In the genomic region with DNA sequence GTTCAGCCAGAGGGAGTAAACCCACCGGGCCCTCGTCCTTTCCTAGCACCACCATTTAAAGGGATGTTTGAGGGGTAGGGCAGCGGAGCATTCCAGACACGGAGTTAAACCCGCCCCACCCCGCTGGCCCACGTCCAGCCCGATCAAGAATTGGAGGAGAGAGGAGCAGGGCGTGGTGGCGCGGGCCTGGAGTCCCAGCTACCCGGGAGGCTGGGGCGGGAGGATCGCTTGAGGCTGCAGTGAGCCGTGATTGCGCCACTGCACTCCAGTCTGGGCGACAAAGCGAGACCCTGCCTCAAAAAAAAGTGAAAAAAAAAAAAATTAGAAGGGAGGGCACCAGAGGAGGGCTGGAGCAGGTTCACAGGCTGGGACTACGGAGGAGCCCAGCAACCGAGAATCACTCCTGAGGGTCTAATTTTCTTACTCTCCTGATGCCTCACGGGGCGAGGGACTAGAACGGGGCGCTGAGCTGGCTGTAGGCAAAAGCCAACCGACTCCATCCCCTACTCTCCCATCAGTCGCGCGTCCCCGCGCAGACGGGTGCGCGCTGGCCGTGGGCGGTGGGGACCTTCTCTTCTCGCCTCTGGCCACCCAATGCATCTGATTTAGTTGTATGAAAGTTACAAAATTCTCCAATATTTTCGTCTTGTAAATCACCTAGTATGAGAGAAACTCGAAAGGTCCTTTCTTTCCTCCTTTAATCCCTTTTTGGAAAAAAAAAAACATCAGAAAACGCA, we compare ENCODE assay signal across 8 cellular contexts. TPM values are rescaled to one million over a fixed set of nuclear protein-coding genes. Genes with fewer than 3 reads are reported as not detected.
DNase-seq lines count a peak whose midpoint lies in the region; ATAC-seq and TF ChIP-seq lines count a peak whose summit lies in the region.

No MANE protein-coding gene starts in this region.

- peak overlapping the region; percentile 70 for H3K4me2 ChIP-seq in SK-N-SH

- H3K4me1 ChIP-seq in SK-N-SH (ENCODE audit: control insufficient read depth in 1 of 2, insufficient read depth in 2 of 2, low read depth in 1 of 2, low read length in 1 of 2) = peaks cover 0 to 2% of the 10 kb centered on the region in 2 experiments; a peak in 1 of 4 replicates
- H3K4me1 ChIP-seq in ascending aorta = peaks cover 18 to 45% of the 10 kb centered on the region in 2 donors
- H3K4me1 ChIP-seq in iPS-15b (ENCODE audit: control insufficient read depth, insufficient read depth, low read length) = peaks cover 4% of the 10 kb centered on the region

- CTCF ChIA-PET in SK-N-SH (lab: Yijun Ruan, JAX) = interaction anchor here (0.7 to 0.8 kb wide), 2 partner anchors 92 to 140 kb away, joined by 3 to 4 read pairs; partner anchors contain the start of genes DDAH2 and LY6G5C

- ATAC-seq in GM18498 (IDR thresholded peaks at IDR 0.05; ENCODE audit: unreplicated experiment) (peak; percentile 43), HG02970 (IDR thresholded peaks at IDR 0.05; ENCODE audit: low FRiP score, unreplicated experiment) (no peak)

- POLR2A ChIA-PET in SK-N-SH (lab: Yijun Ruan, JAX) = no interaction called here

- no peaks in the 10 kb centered on the region for H3K36me3 ChIP-seq in SK-N-SH (replicated peaks in 1 of 2; ENCODE audit: control insufficient read depth in 1 of 2, insufficient read depth in 2 of 2, low read length in 1 of 2)
- H3K36me3 ChIP-seq in ascending aorta = no peaks in the 10 kb centered on the region
- no peaks in the 10 kb centered on the region for H3K36me3 ChIP-seq in iPS-15b (ENCODE audit: control insufficient read depth, insufficient read depth, low read length)

- TF ChIP-seq CTCF in HL-60 (IDR thresholded peaks at IDR 0.05; ENCODE audit: insufficient read depth, low read length) (no peak), SK-N-SH (IDR thresholded peaks at IDR 0.05) (no peak), ascending aorta (IDR thresholded peaks at IDR 0.05) (no peak), retinal pigment epithelial cell (conservative IDR thresholded peaks at IDR 0.05; ENCODE audit: low read depth, low read length) (no peak)

- H3K9ac ChIP-seq in SK-N-SH (peak overlapping the region; percentile 45), iPS-15b (ENCODE audit: low read depth, low read length) (peak overlapping the region; percentile 56)

- no peak for TF ChIP-seq EP300 in SK-N-SH (IDR thresholded peaks at IDR 0.05; ENCODE audit: borderline replicate concordance in 1 of 2, low read depth in 1 of 2, low read length in 1 of 2)

- peak overlapping the region; percentile 82 for H2AFZ ChIP-seq in SK-N-SH (ENCODE audit: low read depth)

- no peak for TF ChIP-seq RAD21 in SK-N-SH (IDR thresholded peaks at IDR 0.05; ENCODE audit: low read length)

- H3K9me2 ChIP-seq in SK-N-SH = no peaks in the 10 kb centered on the region

- H3K27me3 ChIP-seq in HL-60 (ENCODE audit: insufficient read depth, poor library complexity, severe bottlenecking) (no peaks in the 10 kb centered on the region), SK-N-SH (ENCODE audit: insufficient read depth) (no peaks in the 10 kb centered on the region), ascending aorta (no peaks in the 10 kb centered on the region), iPS-15b (ENCODE audit: control insufficient read depth, insufficient read depth, low read length) (no peaks in the 10 kb centered on the region)

- WGBS in SK-N-SH (ENCODE audit: low lambda C conversion rate) = 6% methylated on average over 6 of the region's 39 CpGs

- peak in 1 of 2 experiments; percentile 51 for DNase-seq in HL-60 (ENCODE audit: low read depth in 1 of 2, low spot score in 1 of 2)
- peak; percentile 62 for DNase-seq in SK-N-SH
- peak in 1 of 2 donors; percentile 84 for DNase-seq in ascending aorta (ENCODE audit: low spot score in 2 of 2)
- no peak for DNase-seq in retinal pigment epithelial cell (ENCODE audit: low read depth)
- DNase-seq in cerebellar cortex (ENCODE audit: low spot score) = no peak

- intact Hi-C loops in ascending aorta (cut with DNase I) = no loop called here

- no peaks in the 10 kb centered on the region for H4K20me1 ChIP-seq in SK-N-SH (ENCODE audit: insufficient read depth)

- peak overlapping the region; percentile 47 for H3K4me3 ChIP-seq in HL-60 (replicated peaks; ENCODE audit: insufficient read depth, low read length)
- peak overlapping the region; percentile 44; a peak in 3 of 4 replicates for H3K4me3 ChIP-seq in SK-N-SH (ENCODE audit: low read depth in 2 of 2, low read length in 1 of 2)
- H3K4me3 ChIP-seq in ascending aorta = peak overlapping the region; percentile 69 to 75
- H3K4me3 ChIP-seq in iPS-15b (ENCODE audit: low read depth, low read length) = peak overlapping the region; percentile 77
- H3K4me3 ChIP-seq in retinal pigment epithelial cell (ENCODE audit: low read length) = peak overlapping the region; percentile 70

- H3K27ac ChIP-seq in HL-60 (replicated peaks) (peak overlapping the region; percentile 75), SK-N-SH (ENCODE audit: low read depth in 2 of 2, low read length in 1 of 2) (peak overlapping the region; percentile 48 to 64; a peak in 3 of 4 replicates), ascending aorta (peak overlapping the region; percentile 96 to 99)

- H3F3A ChIP-seq in SK-N-SH (replicated peaks; ENCODE audit: insufficient read depth) = peaks cover 7% of the 10 kb centered on the region

- H3K9me3 ChIP-seq in SK-N-SH = no peaks in the 10 kb centered on the region
- H3K9me3 ChIP-seq in ascending aorta = no peaks in the 10 kb centered on the region
- no peaks in the 10 kb centered on the region for H3K9me3 ChIP-seq in iPS-15b (ENCODE audit: control insufficient read depth, insufficient read depth, low read length)

- H3K79me2 ChIP-seq in SK-N-SH (ENCODE audit: insufficient read depth) = peaks cover 10% of the 10 kb centered on the region

TF ChIP-seq in SK-N-SH, 30 proteins besides CTCF, POLR2A, EP300 and RAD21:
- TF ChIP-seq NRF1 (IDR thresholded peaks at IDR 0.05; ENCODE audit: low read depth, low read length) (0 out of 2 replicates have a peak, but pooled peaks have one; percentile 15), TEAD4 (IDR thresholded peaks at IDR 0.05; ENCODE audit: borderline replicate concordance, insufficient read depth) (no peak), TAF1 (IDR thresholded peaks at IDR 0.05; ENCODE audit: borderline replicate concordance, low read depth, low read length) (0 out of 2 replicates have a peak, but pooled peaks have one; percentile 42)

RNA-seq across cellular contexts. Expression of gene HSPA1B, which starts 6.1 kb away (rescaled TPM):
- 52.4 and 96.3 TPM in 2 replicates for polyA plus RNA-seq in SK-N-SH (2012; rRNA removed)
- polyA plus RNA-seq in SK-N-SH (2012; cell fraction: cytosol; rRNA removed) = 52.5 and 64.0 TPM in 2 replicates
- 58.0 and 64.5 TPM in 2 replicates for polyA plus RNA-seq in SK-N-SH (2012; cell fraction: nucleus; rRNA removed)
- 613 TPM for total RNA-seq in ascending aorta

RNA-seq across cellular contexts. Expression of gene HSPA1A, which starts 6.1 kb away (rescaled TPM):
- polyA plus RNA-seq in SK-N-SH (2012; rRNA removed) = 71.1 and 119 TPM in 2 replicates
- polyA plus RNA-seq in SK-N-SH (2012; cell fraction: cytosol; rRNA removed) = 53.6 and 67.5 TPM in 2 replicates
- polyA plus RNA-seq in SK-N-SH (2012; cell fraction: nucleus; rRNA removed) = 83.3 and 95.8 TPM in 2 replicates
- total RNA-seq in ascending aorta = 288 TPM

RNA-seq across cellular contexts. Expression of gene HSPA1L, which starts 6.4 kb away (rescaled TPM):
- polyA plus RNA-seq in SK-N-SH (2012; rRNA removed) = 0.69 and 0.83 TPM in 2 replicates
- 0.79 and 0.85 TPM in 2 replicates for polyA plus RNA-seq in SK-N-SH (2012; cell fraction: cytosol; rRNA removed)
- 0.39 and 0.54 TPM in 2 replicates for polyA plus RNA-seq in SK-N-SH (2012; cell fraction: nucleus; rRNA removed)
- not detected for total RNA-seq in ascending aorta

RNA-seq across cellular contexts. Expression of gene LSM2, which starts 14.7 kb away (rescaled TPM):
- polyA plus RNA-seq in SK-N-SH (2012; rRNA removed) = 47.8 and 79.1 TPM in 2 replicates
- polyA plus RNA-seq in SK-N-SH (2012; cell fraction: cytosol; rRNA removed) = 55.5 and 67.6 TPM in 2 replicates
- polyA plus RNA-seq in SK-N-SH (2012; cell fraction: nucleus; rRNA removed) = 18.5 and 22.9 TPM in 2 replicates
- 61.3 TPM for total RNA-seq in ascending aorta

RNA-seq across cellular contexts. Expression of gene VARS1, which starts 25.9 kb away (rescaled TPM):
- polyA plus RNA-seq in SK-N-SH (2012; rRNA removed) = 22.2 and 35.1 TPM in 2 replicates
- polyA plus RNA-seq in SK-N-SH (2012; cell fraction: cytosol; rRNA removed) = 13.7 and 19.2 TPM in 2 replicates
- 98.2 and 118 TPM in 2 replicates for polyA plus RNA-seq in SK-N-SH (2012; cell fraction: nucleus; rRNA removed)
- 48.3 TPM for total RNA-seq in ascending aorta
